ENCODE assay signal across 14 cellular contexts in genomic region chr14:94144765-94145164, GRCh38. TPM values are rescaled to one million over a fixed set of nuclear protein-coding genes. Genes with fewer than 3 reads are reported as not detected.
A peak's percentile ranks its signal among the peaks of the same experiment; 100 is the strongest.
DNase-seq lines count a peak whose midpoint lies in the region; ATAC-seq and TF ChIP-seq lines count a peak whose summit lies in the region.
"Had no signal": no experiment of that assay in that cellular context is flagged by ENCODE, and none has a peak within 500 bp of the region (broad histone marks: within the 10 kb centered on the region; RNA-seq: fewer than 3 reads in every experiment).

No MANE protein-coding gene starts in this region.

- POLR2A ChIA-PET in activated CD4-positive, alpha-beta T cell treated with anti-CD3 and anti-CD28 coated beads, Interleukin-2, amount 10 ng/mL, durations not matched to agents 7 days and 5 days (lab: Charles Lee), result no interaction called here

- WGBS in endodermal cell (ENCODE audit: insufficient coverage in 1 of 2, insufficient read length in 1 of 2), 2 experiments, result 71% methylated on average over 1 of the region's 1 CpG; no CpG with 5 or more reads in 1 of the 2 experiments

- H3K36me3 Mint-ChIP-seq in activated CD4-positive, alpha-beta T cell treated with anti-CD3 and anti-CD28 coated beads, Interleukin-2, amount 10 ng/mL, durations not matched to agents 7 days and 5 days (ENCODE audit: low read depth), result no peaks in the 10 kb centered on the region
- H3K36me3 Mint-ChIP-seq in endodermal cell (ENCODE audit: low read depth), result no peaks in the 10 kb centered on the region
- H3K36me3 Mint-ChIP-seq: T-cell had no signal

- H3K4me1 ChIP-seq in endodermal cell (ENCODE audit: control insufficient read depth, insufficient read depth, low read length) (no peaks in the 10 kb centered on the region), neutrophil (ENCODE audit: control insufficient read depth in 1 of 2, insufficient read depth in 1 of 2, low read depth in 1 of 2, low read length in 1 of 2) (peaks cover 12 to 18% of the 10 kb centered on the region in 2 experiments)

- peaks cover 20% of the 10 kb centered on the region for H3K27me3 Mint-ChIP-seq in activated CD4-positive, alpha-beta T cell treated with anti-CD3 and anti-CD28 coated beads, Interleukin-2, amount 10 ng/mL, durations not matched to agents 7 days and 5 days
- peaks cover 15% of the 10 kb centered on the region for H3K27me3 Mint-ChIP-seq in endodermal cell (ENCODE audit: insufficient read depth)
- H3K27me3 Mint-ChIP-seq: T-cell had no signal

- peak overlapping the region; percentile 80 for H3K27ac Mint-ChIP-seq in activated CD4-positive, alpha-beta T cell treated with anti-CD3 and anti-CD28 coated beads, Interleukin-2, amount 10 ng/mL, durations not matched to agents 7 days and 5 days
- H3K27ac Mint-ChIP-seq in endodermal cell, result peak overlapping the region; percentile 83
- H3K27ac Mint-ChIP-seq: T-cell had no signal

- peaks cover 23% of the 10 kb centered on the region for H3K4me1 Mint-ChIP-seq in activated CD4-positive, alpha-beta T cell treated with anti-CD3 and anti-CD28 coated beads, Interleukin-2, amount 10 ng/mL, durations not matched to agents 7 days and 5 days
- peaks cover 5% of the 10 kb centered on the region for H3K4me1 Mint-ChIP-seq in endodermal cell

- TF ChIP-seq CTCF in endodermal cell (conservative IDR thresholded peaks at IDR 0.05) (no peak), neutrophil (IDR thresholded peaks at IDR 0.05) (no peak)

- H3K9ac ChIP-seq in endodermal cell (ENCODE audit: extremely low read depth, low read length, poor library complexity, severe bottlenecking), result no peak overlapping the region

- ATAC-seq in GM19467 (IDR thresholded peaks at IDR 0.05; ENCODE audit: unreplicated experiment) (no peak), HG02840 (IDR thresholded peaks at IDR 0.05; ENCODE audit: low FRiP score, unreplicated experiment) (no peak), HG03196 (IDR thresholded peaks at IDR 0.05; ENCODE audit: unreplicated experiment) (no peak)
- ATAC-seq: T-cell had no signal

- H3K9me3 Mint-ChIP-seq in activated CD4-positive, alpha-beta T cell treated with anti-CD3 and anti-CD28 coated beads, Interleukin-2, amount 10 ng/mL, durations not matched to agents 7 days and 5 days, result peaks cover 3% of the 10 kb centered on the region
- no peaks in the 10 kb centered on the region for H3K9me3 Mint-ChIP-seq in endodermal cell
- H3K9me3 Mint-ChIP-seq: T-cell had no signal

- CTCF ChIA-PET in activated CD4-positive, alpha-beta T cell treated with anti-CD3 and anti-CD28 coated beads, Interleukin-2, amount 10 ng/mL, durations not matched to agents 7 days and 5 days (lab: Charles Lee), result interaction anchor here (1.0 to 2.0 kb wide), 3 partner anchors 8 to 205 kb away, joined by 3 to 5 read pairs (median 3); no protein-coding TSS in a partner anchor

- no peaks in the 10 kb centered on the region for H3K27me3 ChIP-seq in endodermal cell (ENCODE audit: control insufficient read depth, insufficient read depth, low read length, poor library complexity, severe bottlenecking)
- no peaks in the 10 kb centered on the region for H3K27me3 ChIP-seq in neutrophil

- no peak overlapping the region for H3K4me3 Mint-ChIP-seq in activated CD4-positive, alpha-beta T cell treated with anti-CD3 and anti-CD28 coated beads, Interleukin-2, amount 10 ng/mL, durations not matched to agents 7 days and 5 days
- H3K4me3 Mint-ChIP-seq in endodermal cell, result no peak overlapping the region
- H3K4me3 Mint-ChIP-seq: T-cell had no signal

- no peak for DNase-seq in activated CD4-positive, alpha-beta T cell treated with anti-CD3 and anti-CD28 coated beads, Interleukin-2, amount 10 ng/mL, durations not matched to agents 7 days and 5 days
- DNase-seq in activated CD4-positive, alpha-beta T cell treated with anti-CD3 and anti-CD28 coated beads for 4 hours, result no peak
- DNase-seq in NCI-H1694 treated with DMSO at 0.1 percent for 48 hours (lab: John Stamatoyannopoulos, UW) (peak; percentile 68), endodermal cell (peak; percentile 63)
- DNase-seq: DMS79 treated with DMSO at 0.1 percent for 48 hours; NCI-H1930; NK-92 treated with Interleukin-12 subunit alpha and Interleukin-12 subunit beta, amount 100 ng/mL, for 24 hours; stimulated activated CD4-positive, alpha-beta T cell treated with anti-CD3 and anti-CD28 coated beads, Interleukin-4, amount 100 ng/mL, for 24 hours; stimulated activated naive CD4-positive, alpha-beta T cell treated with Interleukin-2 at 50 U/mL for 16 hours; T-cell had no signal

- H3K9me3 ChIP-seq in endodermal cell (ENCODE audit: control insufficient read depth, low read length) (no peaks in the 10 kb centered on the region), neutrophil (no peaks in the 10 kb centered on the region)

- H3K27ac ChIP-seq in endodermal cell (ENCODE audit: low read depth, low read length), result no peak overlapping the region
- peak overlapping the region; percentile 71 for H3K27ac ChIP-seq in neutrophil

- H3K4me3 ChIP-seq in endodermal cell (ENCODE audit: low read length) (no peak overlapping the region), neutrophil (ENCODE audit: low read depth in 1 of 2, low read length in 1 of 2) (peak overlapping the region in 1 of 2 experiments; percentile 8)

- H3K36me3 ChIP-seq in endodermal cell (ENCODE audit: control insufficient read depth, insufficient read depth, low read length) (no peaks in the 10 kb centered on the region), neutrophil (no peaks in the 10 kb centered on the region)

RNA-seq across cellular contexts. Expression of gene IFI27L2, which starts 15.4 kb away (rescaled TPM):
- total RNA-seq in activated CD4-positive, alpha-beta T cell treated with anti-CD3 and anti-CD28 coated beads, Interleukin-2, amount 10 ng/mL, durations not matched to agents 7 days and 5 days, result 10 to 100 TPM; 76.0 to 91.3 TPM
- total RNA-seq in endodermal cell, result 10 to 100 TPM; 36.0 to 43.7 TPM
- polyA plus RNA-seq in endodermal cell (2013, experiment 1 of 2), result 59.6 TPM
- polyA plus RNA-seq in endodermal cell (2013, experiment 2 of 2), result 46.0 TPM

RNA-seq across cellular contexts. Expression of gene PPP4R4, which starts 29.4 kb away (rescaled TPM):
- total RNA-seq in activated CD4-positive, alpha-beta T cell treated with anti-CD3 and anti-CD28 coated beads, Interleukin-2, amount 10 ng/mL, durations not matched to agents 7 days and 5 days, result 1 to 10 TPM; 3.0 to 3.7 TPM
- 1 to 10 TPM; 4.6 to 8.4 TPM for total RNA-seq in endodermal cell
- polyA plus RNA-seq in endodermal cell (2013, experiment 1 of 2), result 5.2 TPM
- 4.4 TPM for polyA plus RNA-seq in endodermal cell (2013, experiment 2 of 2)

RNA-seq across cellular contexts. Expression of gene IFI27, which starts 34.2 kb away (rescaled TPM):
- total RNA-seq in activated CD4-positive, alpha-beta T cell treated with anti-CD3 and anti-CD28 coated beads, Interleukin-2, amount 10 ng/mL, durations not matched to agents 7 days and 5 days, result 100 to 1,000 TPM; 158 to 193 TPM
- 1 to 10 TPM; 1.9 to 9.0 TPM for total RNA-seq in endodermal cell
- polyA plus RNA-seq in endodermal cell (2013, experiment 1 of 2), result 4.2 TPM
- polyA plus RNA-seq in endodermal cell (2013, experiment 2 of 2), result 2.6 TPM

Comparison
In these comparisons a context has a peak if more than half of its experiments do, and no peak if none do; other contexts are left out.
1. DNase-seq: peak in NCI-H1694 treated with DMSO at 0.1 percent for 48 hours (single experiment) and endodermal cell (single experiment); none in activated CD4-positive, alpha-beta T cell treated with anti-CD3 and anti-CD28 coated beads, Interleukin-2, amount 10 ng/mL, durations not matched to agents 7 days and 5 days (single experiment) and activated CD4-positive, alpha-beta T cell treated with anti-CD3 and anti-CD28 coated beads for 4 hours (0 of 2).
2. RNA of gene IFI27, which starts 34.2 kb away (total RNA-seq): 158 to 193 TPM in activated CD4-positive, alpha-beta T cell treated with anti-CD3 and anti-CD28 coated beads, Interleukin-2, amount 10 ng/mL, durations not matched to agents 7 days and 5 days; 1.9 to 9.0 TPM in endodermal cell; every median in the first group is over 10 times any median in the second.